ENCODE assay signal across 19 cellular contexts in the genomic region with DNA sequence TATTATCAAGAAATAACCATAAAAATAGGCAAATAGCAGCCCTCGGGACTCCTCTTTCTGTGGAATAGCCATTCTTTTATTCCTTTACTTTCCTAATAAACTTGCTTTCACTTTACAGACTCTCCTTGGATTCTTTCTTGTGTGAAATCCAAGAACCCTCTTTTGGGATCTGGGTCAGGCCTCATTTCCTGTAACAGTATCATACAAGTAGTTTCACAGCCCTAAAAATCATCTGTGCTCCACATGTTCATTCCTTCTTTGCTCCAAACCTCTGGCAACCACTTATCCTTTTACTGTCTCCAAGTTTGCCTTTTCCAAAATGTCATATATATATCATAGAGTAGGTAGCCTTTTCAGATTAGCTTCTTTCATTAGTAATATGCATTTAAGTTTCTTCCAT. TPM values are rescaled to one million over a fixed set of nuclear protein-coding genes. Genes with fewer than 3 reads are reported as not detected.
DNase-seq lines count a peak whose midpoint lies in the region; ATAC-seq and TF ChIP-seq lines count a peak whose summit lies in the region.
"Had no signal": no experiment of that assay in that cellular context is flagged by ENCODE, and none has a peak within 500 bp of the region (broad histone marks: within the 10 kb centered on the region; RNA-seq: fewer than 3 reads in every experiment).

No MANE protein-coding gene starts in this region.

- H3K9me3 ChIP-seq in mammary epithelial cell (replicated peaks; ENCODE audit: insufficient read depth, low read length): no peaks in the 10 kb centered on the region
- no peaks in the 10 kb centered on the region for H3K9me3 ChIP-seq in uterus
- peaks cover 4% of the 10 kb centered on the region; the same call in 1 of the 2 replicates for H3K9me3 ChIP-seq in MG63

- no peaks in the 10 kb centered on the region for H3K4me1 ChIP-seq in mammary epithelial cell (ENCODE audit: insufficient read depth, low read length)
- H3K4me1 ChIP-seq in uterus: no peaks in the 10 kb centered on the region

- BruUV-seq in mammary epithelial cell (replicated peaks; lab: Mats Ljungman, UMichigan): no TSS peak

- H4K20me1 ChIP-seq in mammary epithelial cell (ENCODE audit: insufficient read depth, low read length): no peaks in the 10 kb centered on the region

- H3K4me2 ChIP-seq in mammary epithelial cell (ENCODE audit: insufficient read depth, low read depth, low read length): no peak overlapping the region

- in situ Hi-C loops in mammary epithelial cell (cut with MboI; ENCODE audit: low sequenced_read_pairs in 2 of 2): no loop called here

- ATAC-seq in left ventricle myocardium superior: peak; percentile 91
- no peak for ATAC-seq in GM21381 (IDR thresholded peaks at IDR 0.05; ENCODE audit: unreplicated experiment)
- ATAC-seq: left colon had no signal

- H3K79me2 ChIP-seq in mammary epithelial cell (ENCODE audit: insufficient read depth, low read length): no peaks in the 10 kb centered on the region

- intact Hi-C loops in mammary epithelial cell (cut with micrococcal nuclease) (no loop called here), left ventricle myocardium superior (cut with micrococcal nuclease) (no loop called here), uterus (cut with DNase I; ENCODE audit: low total_unique reads) (no loop called here)

- TF ChIP-seq CTCF in mammary epithelial cell (conservative IDR thresholded peaks at IDR 0.05 in 1 of 2, IDR thresholded peaks at IDR 0.05 in 1 of 2; ENCODE audit: extremely low read depth in 1 of 2, insufficient read depth in 1 of 2, low read depth in 1 of 2, low read length in 2 of 2): no peak
- TF ChIP-seq CTCF in uterus (IDR thresholded peaks at IDR 0.05): no peak

- no peak overlapping the region for H3K4me3 ChIP-seq in mammary epithelial cell (replicated peaks in 1 of 3; ENCODE audit: insufficient read depth in 1 of 3, low read depth in 2 of 3, low read length in 3 of 3)
- H3K4me3 ChIP-seq in uterus: no peak overlapping the region
- H3K4me3 ChIP-seq in MG63: no peak overlapping the region

- peak overlapping the region; percentile 39 for H2AFZ ChIP-seq in mammary epithelial cell (ENCODE audit: low read depth, low read length)

- CTCF ChIA-PET in mammary epithelial cell (lab: Charles Lee; ENCODE audit: low non-redundant PET): no interaction called here

- H3K9ac ChIP-seq in mammary epithelial cell (ENCODE audit: insufficient read depth, low read length): no peak overlapping the region

- DNase-seq in HCEC 1CT (peak; percentile 82), mammary epithelial cell (no peak), left ventricle myocardium superior (no peak), uterus (no peak), MG63 (no peak), D341Med (ENCODE audit: low spot score) (no peak)
- DNase-seq: activated CD4-positive, alpha-beta T cell treated with anti-CD3 and anti-CD28 coated beads, Interleukin-2, amount 50 U/mL, for 4 hours; activated T-cell treated with anti-CD3 and anti-CD28 coated beads, Interleukin-2, amount 50 U/mL, for 48 hours; CD4-positive, alpha-beta T cell; cerebellar nuclear complex; DND-41; hypothalamus; left colon; naive B cell; NCI-H187; NCI-H510A treated with DMSO at 0.1 percent for 48 hours; stimulated activated CD4-positive, alpha-beta T cell treated with anti-CD3 and anti-CD28 coated beads, Interleukin-1b, Interleukin-23, amount 100 ng/mL, for 48 hours had no signal

- WGBS in mammary epithelial cell (ENCODE audit: low coverage, missing lambda C conversion rate): 83% methylated on average over 1 of the region's 1 CpG

- H3K27me3 ChIP-seq in mammary epithelial cell (ENCODE audit: insufficient read depth, low read length) (no peaks in the 10 kb centered on the region), uterus (no peaks in the 10 kb centered on the region), MG63 (no peaks in the 10 kb centered on the region)

- dilution Hi-C loops in mammary epithelial cell (cut with HindIII; ENCODE audit: low sequenced_read_pairs): no loop called here

- H3K27ac ChIP-seq in mammary epithelial cell (ENCODE audit: insufficient read depth, low read depth, low read length) (no peak overlapping the region), uterus (peak overlapping the region; percentile 17 to 53)

- no peak for TF ChIP-seq POLR2A in uterus (IDR thresholded peaks at IDR 0.05)

- H3K36me3 ChIP-seq in mammary epithelial cell (ENCODE audit: insufficient read depth, low read length) (no peaks in the 10 kb centered on the region), uterus (no peaks in the 10 kb centered on the region), MG63 (no peaks in the 10 kb centered on the region)

RNA-seq across cellular contexts. Expression of a gene that starts 13.5 kb away (rescaled TPM):
- total RNA-seq in mammary epithelial cell (100 to 1,000 TPM in 1 of 2 donors, 10 to 100 TPM in 1; 74.2 to 228 TPM), left ventricle myocardium superior (6.0 TPM), uterus (100 to 1,000 TPM in 1 of 4 donors, 10 to 100 TPM in 3; 23.5 to 136 (median 65.4) TPM)
- polyA plus RNA-seq in mammary epithelial cell: 148 TPM
- 174 TPM for polyA minus RNA-seq in mammary epithelial cell
- 40.8 and 60.9 TPM in 2 replicates for total RNA-seq in MG63 (2014; rRNA removed; shearing (Covaris generic); ENCODE audit: low replicate concordance)
- total RNA-seq: OCI-LY7 had no signal
